Comparison of ENCODE assay signal across 29 cellular contexts in the genomic region with DNA sequence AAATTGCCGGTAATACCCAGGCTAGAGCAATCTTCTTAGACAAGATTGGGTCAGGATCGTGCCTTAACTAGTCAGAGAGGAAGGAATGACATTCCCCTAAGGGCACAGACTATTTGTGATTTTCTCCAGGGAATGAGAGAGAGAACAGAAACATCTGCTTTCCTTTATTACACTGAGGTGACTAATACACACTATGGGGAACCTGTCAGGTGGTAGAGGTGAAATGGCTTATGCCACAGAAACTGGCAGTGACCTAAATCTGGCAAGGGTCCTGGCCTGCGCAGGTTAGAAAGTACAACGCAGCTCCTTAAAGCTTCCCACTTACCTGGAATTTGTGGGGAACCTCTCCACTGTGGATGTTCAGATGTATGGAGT. TPM values are rescaled to one million over a fixed set of nuclear protein-coding genes. Genes with fewer than 3 reads are reported as not detected.
A peak's percentile ranks its signal among the peaks of the same experiment; 100 is the strongest.
DNase-seq lines count a peak whose midpoint lies in the region; ATAC-seq, FAIRE-seq and TF ChIP-seq lines count a peak whose summit lies in the region.
"Had no signal": no experiment of that assay in that cellular context is flagged by ENCODE, and none has a peak within 500 bp of the region (broad histone marks: within the 10 kb centered on the region; RNA-seq: fewer than 3 reads in every experiment).

No MANE protein-coding gene starts in this region.

- no peak for FAIRE-seq in urothelium cell line (lab: Jason Lieb, UNC)
- FAIRE-seq: islet of Langerhans had no signal

- no peaks in the 10 kb centered on the region for H3K27me3 Mint-ChIP-seq in MCF 10A (ENCODE audit: insufficient read depth, unreplicated experiment)
- H3K27me3 Mint-ChIP-seq in activated T-helper 17 cell treated with anti-CD3 and anti-CD28 coated beads, Interleukin-2, amount 50 U/mL, for 72 hours: peaks cover 3% of the 10 kb centered on the region
- H3K27me3 Mint-ChIP-seq: activated naive CD8-positive, alpha-beta T cell treated with anti-CD3 and anti-CD28 coated beads, Interleukin-2, amount 50 U/mL, for 24 hours; stimulated activated naive CD8-positive, alpha-beta T cell treated with anti-CD3 and anti-CD28 coated beads, Interleukin-15, Interleukin-2, amounts not matched to agents 100 ng/mL and 50 ng/mL, for 24 hours; type B pancreatic cell had no signal

- no peaks in the 10 kb centered on the region for H3K9me3 ChIP-seq in breast epithelium
- H3K9me3 ChIP-seq: BE2C, esophagus muscularis mucosa had no signal

- DNase-seq in MCF 10A (ENCODE audit: unreplicated experiment): peak; percentile 88
- no peak for DNase-seq in breast epithelium (ENCODE audit: low spot score in 2 of 2)
- DNase-seq in foreskin keratinocyte: peak; percentile 92 to 96
- no peak for DNase-seq in urothelium cell line (ENCODE audit: low spot score)
- DNase-seq in globus pallidus (ENCODE audit: low spot score): no peak
- no peak for DNase-seq in NCI-H526 treated with DMSO at 0.1 percent for 48 hours (lab: John Stamatoyannopoulos, UW)
- DNase-seq: activated gamma-delta T cell; activated naive CD8-positive, alpha-beta T cell treated with anti-CD3 and anti-CD28 coated beads, Interleukin-2, amount 50 U/mL, for 24 hours; BE2C; DMS79 treated with DMSO at 0.1 percent for 48 hours; IMR-90; NCI-H1105; NCI-H2227 treated with DMSO at 0.1 percent for 48 hours; NCI-H774; right cardiac atrium; stimulated activated CD4-positive, alpha-beta T cell treated with anti-CD3 and anti-CD28 coated beads, Interleukin-12 subunit alpha, Interleukin-12 subunit beta, amount 100 ng/mL, for 4 hours; stimulated activated CD4-positive, alpha-beta T cell treated with anti-CD3 and anti-CD28 coated beads, Interleukin-4, amount 100 ng/mL, for 4 hours; SW 1271 had no signal

- H3K4me3 ChIP-seq in breast epithelium: no peak overlapping the region
- H3K4me3 ChIP-seq: esophagus muscularis mucosa had no signal

- POLR2A ChIA-PET in MCF 10A (lab: Yijun Ruan, JAX): interaction anchor here (0.9 to 1.2 kb wide), 6 partner anchors 11 to 167 kb away, joined by 3 to 4 read pairs (median 4); no protein-coding TSS in a partner anchor

- peaks cover 6% of the 10 kb centered on the region for H3K36me3 Mint-ChIP-seq in MCF 10A (ENCODE audit: insufficient read depth, unreplicated experiment)
- H3K36me3 Mint-ChIP-seq in activated T-helper 17 cell treated with anti-CD3 and anti-CD28 coated beads, Interleukin-2, amount 50 U/mL, for 72 hours (ENCODE audit: low read depth): no peaks in the 10 kb centered on the region
- H3K36me3 Mint-ChIP-seq: type B pancreatic cell, WTC11 had no signal

- peak overlapping the region; percentile 46 for H3K27ac Mint-ChIP-seq in MCF 10A (ENCODE audit: low read depth, unreplicated experiment)
- peak overlapping the region; percentile 82 for H3K27ac Mint-ChIP-seq in activated T-helper 17 cell treated with anti-CD3 and anti-CD28 coated beads, Interleukin-2, amount 50 U/mL, for 72 hours
- H3K27ac Mint-ChIP-seq: activated naive CD8-positive, alpha-beta T cell treated with anti-CD3 and anti-CD28 coated beads, Interleukin-2, amount 50 U/mL, for 24 hours; stimulated activated naive CD8-positive, alpha-beta T cell treated with anti-CD3 and anti-CD28 coated beads, Interleukin-15, Interleukin-2, amounts not matched to agents 100 ng/mL and 50 ng/mL, for 24 hours; type B pancreatic cell; WTC11 had no signal

- H3K27me3 ChIP-seq in breast epithelium (no peaks in the 10 kb centered on the region), foreskin keratinocyte (no peaks in the 10 kb centered on the region)
- H3K27me3 ChIP-seq: esophagus muscularis mucosa had no signal

- no peaks in the 10 kb centered on the region for H3K36me3 ChIP-seq in breast epithelium
- H3K36me3 ChIP-seq: BE2C, esophagus muscularis mucosa had no signal

- TF ChIP-seq CTCF in MCF 10A (IDR thresholded peaks at IDR 0.05; ENCODE audit: unreplicated experiment) (no peak), breast epithelium (IDR thresholded peaks at IDR 0.05) (no peak), foreskin keratinocyte (conservative IDR thresholded peaks at IDR 0.05) (no peak)

- H3K27ac ChIP-seq in breast epithelium (no peak overlapping the region), foreskin keratinocyte (peak overlapping the region; percentile 95)
- H3K27ac ChIP-seq: esophagus muscularis mucosa, parathyroid adenoma had no signal

- H3K4me1 ChIP-seq in breast epithelium (no peaks in the 10 kb centered on the region), foreskin keratinocyte (peaks cover 24% of the 10 kb centered on the region)
- H3K4me1 ChIP-seq: BE2C, esophagus muscularis mucosa, parathyroid adenoma had no signal

- H3K4me3 Mint-ChIP-seq in MCF 10A (ENCODE audit: unreplicated experiment): no peak overlapping the region
- peak overlapping the region; percentile 41 for H3K4me3 Mint-ChIP-seq in activated T-helper 17 cell treated with anti-CD3 and anti-CD28 coated beads, Interleukin-2, amount 50 U/mL, for 72 hours
- H3K4me3 Mint-ChIP-seq: activated naive CD8-positive, alpha-beta T cell treated with anti-CD3 and anti-CD28 coated beads, Interleukin-2, amount 50 U/mL, for 24 hours; neural crest cell; stimulated activated naive CD8-positive, alpha-beta T cell treated with anti-CD3 and anti-CD28 coated beads, Interleukin-15, Interleukin-2, amounts not matched to agents 100 ng/mL and 50 ng/mL, for 24 hours; type B pancreatic cell; WTC11 had no signal

- CTCF ChIA-PET in MCF 10A (lab: Yijun Ruan, JAX): interaction anchor here (1.4 to 1.5 kb wide), 2 partner anchors 17 to 93 kb away, joined by 5 to 7 read pairs; a partner anchor contains a TSS

- peaks cover 14% of the 10 kb centered on the region for H3K4me1 Mint-ChIP-seq in MCF 10A (ENCODE audit: insufficient read depth, unreplicated experiment)
- H3K4me1 Mint-ChIP-seq in activated T-helper 17 cell treated with anti-CD3 and anti-CD28 coated beads, Interleukin-2, amount 50 U/mL, for 72 hours: no peaks in the 10 kb centered on the region
- H3K4me1 Mint-ChIP-seq: activated naive CD8-positive, alpha-beta T cell treated with anti-CD3 and anti-CD28 coated beads, Interleukin-2, amount 50 U/mL, for 24 hours; neural crest cell; WTC11 had no signal

- intact Hi-C loops in MCF 10A (cut with micrococcal nuclease) (no loop called here), breast epithelium (cut with DNase I; ENCODE audit: low total_unique reads) (no loop called here)

- no TSS peak for BruUV-seq in MCF 10A (replicated peaks; lab: Mats Ljungman, UMichigan)

- ATAC-seq in activated T-helper 17 cell treated with anti-CD3 and anti-CD28 coated beads, Interleukin-2, amount 50 U/mL, for 72 hours (replicated peaks): peak; percentile 39
- ATAC-seq in foreskin keratinocyte (peak; percentile 98), GM21423 (IDR thresholded peaks at IDR 0.05; ENCODE audit: unreplicated experiment) (no peak)
- ATAC-seq: HCT116, right cardiac atrium, WTC11 had no signal

- peaks cover 11% of the 10 kb centered on the region for H3K9me3 Mint-ChIP-seq in MCF 10A (ENCODE audit: unreplicated experiment)
- H3K9me3 Mint-ChIP-seq in activated T-helper 17 cell treated with anti-CD3 and anti-CD28 coated beads, Interleukin-2, amount 50 U/mL, for 72 hours: no peaks in the 10 kb centered on the region
- H3K9me3 Mint-ChIP-seq: activated naive CD8-positive, alpha-beta T cell treated with anti-CD3 and anti-CD28 coated beads, Interleukin-2, amount 50 U/mL, for 24 hours; neural crest cell; stimulated activated naive CD8-positive, alpha-beta T cell treated with anti-CD3 and anti-CD28 coated beads, Interleukin-15, Interleukin-2, amounts not matched to agents 100 ng/mL and 50 ng/mL, for 24 hours; type B pancreatic cell had no signal

- no peak for TF ChIP-seq POLR2A in breast epithelium (IDR thresholded peaks at IDR 0.05)

RNA-seq across cellular contexts. Expression of a gene that starts 16.6 kb away (rescaled TPM):
- 0.59 and 0.77 TPM in 2 replicates for total RNA-seq in MCF 10A (2022)
- total RNA-seq in breast epithelium: 100 to 1,000 TPM in 1 of 3 donors, 10 to 100 TPM in 1, 1 to 10 TPM in 1; 9.8 to 137 (median 10.5) TPM
- total RNA-seq in activated T-helper 17 cell treated with anti-CD3 and anti-CD28 coated beads, Interleukin-2, amount 50 U/mL, for 72 hours: 10 to 100 TPM; 11.5 to 43.8 TPM
- total RNA-seq in foreskin keratinocyte: 0.21 and 0.41 TPM in 2 replicates
- 0.16 and 0.18 TPM in 2 replicates for polyA plus RNA-seq in foreskin keratinocyte
- total RNA-seq: chondrocyte, IMR-90, neural crest cell had no signal
- polyA plus RNA-seq: IMR-90 had no signal

Comparison
In these comparisons a context has a peak if more than half of its experiments do, and no peak if none do; other contexts are left out.
1. DNase-seq: peak in MCF 10A (single experiment) and foreskin keratinocyte (2 of 2); none in breast epithelium (0 of 2), urothelium cell line (single experiment), globus pallidus (single experiment) and NCI-H526 treated with DMSO at 0.1 percent for 48 hours (single experiment).